In genomic region chr1:153929981-153930948, GRCh38 we compare ENCODE assay signal across 18 cellular contexts. TPM values are rescaled to one million over a fixed set of nuclear protein-coding genes. Genes with fewer than 3 reads are reported as not detected.
DNase-seq lines count a peak whose midpoint lies in the region; ATAC-seq, FAIRE-seq and TF ChIP-seq lines count a peak whose summit lies in the region.
"Had no signal": no experiment of that assay in that cellular context is flagged by ENCODE, and none has a peak within 500 bp of the region (broad histone marks: within the 10 kb centered on the region; RNA-seq: fewer than 3 reads in every experiment).

No MANE protein-coding gene starts in this region.

- CTCF ChIA-PET in RWPE1 (lab: Yijun Ruan, JAX) (interaction anchor here (0.6 kb wide), 2 partner anchors 33 to 66 kb away, joined by 4 to 5 read pairs; no protein-coding TSS in a partner anchor), endothelial cell of umbilical vein (lab: Charles Lee) (interaction anchor here (2.0 to 5.1 kb wide), 5 partner anchors 10 to 133 kb away, joined by 5 to 34 read pairs (median 11); partner anchors contain the start of gene DENND4B)

- no peak for TF ChIP-seq POLR2A in endothelial cell of umbilical vein (IDR thresholded peaks at IDR 0.05; ENCODE audit: low read depth, low read length)
- TF ChIP-seq POLR2A in prostate gland (IDR thresholded peaks at IDR 0.05): no peak

- FAIRE-seq in endothelial cell of umbilical vein (lab: Jason Lieb, UNC): no peak
- FAIRE-seq: RCC 7860 had no signal

- no peak for TF ChIP-seq CTCF in GM23338 (conservative IDR thresholded peaks at IDR 0.05; ENCODE audit: low read depth in 2 of 2)
- no peak for TF ChIP-seq CTCF in RWPE1 (conservative IDR thresholded peaks at IDR 0.05; ENCODE audit: low read depth)
- no peak for TF ChIP-seq CTCF in endothelial cell of umbilical vein (IDR thresholded peaks at IDR 0.05; ENCODE audit: extremely low read depth in 1 of 2, insufficient read depth in 1 of 2, low read depth in 1 of 2, low read length in 2 of 2)
- no peak for TF ChIP-seq CTCF in prostate gland (IDR thresholded peaks at IDR 0.05)

- H3K27me3 ChIP-seq in GM23338 (ENCODE audit: insufficient read depth) (no peaks in the 10 kb centered on the region), endothelial cell of umbilical vein (ENCODE audit: control insufficient read depth in 2 of 2, insufficient read depth in 2 of 2, low read length in 2 of 2) (no peaks in the 10 kb centered on the region), prostate gland (replicated peaks; ENCODE audit: insufficient read depth) (no peaks in the 10 kb centered on the region)
- H3K27me3 ChIP-seq: BE2C, left lung had no signal

- no peaks in the 10 kb centered on the region for H3K9me2 ChIP-seq in GM23338 (ENCODE audit: insufficient read depth)

- 0 out of 2 replicates have a peak, but pooled peaks cover 6% of the 10 kb centered on the region for H3F3A ChIP-seq in GM23338 (replicated peaks; ENCODE audit: low read depth)

- H3K4me3 Mint-ChIP-seq in GM23338: no peak overlapping the region
- no peak overlapping the region for H3K4me3 Mint-ChIP-seq in stimulated activated effector memory CD8-positive, alpha-beta T cell treated with anti-CD3 and anti-CD28 coated beads, Interleukin-12 subunit alpha, Interleukin-12 subunit beta, amount 100 ng/mL, for 72 hours
- H3K4me3 Mint-ChIP-seq: activated CD8-positive, alpha-beta memory T cell treated with anti-CD3 and anti-CD28 coated beads, Interleukin-2, amount 10 ng/mL, durations not matched to agents 7 days and 5 days; brain; T-cell had no signal

- H3K4me1 ChIP-seq in GM23338 (ENCODE audit: insufficient read depth) (peaks cover 4% of the 10 kb centered on the region; the same call in 1 of the 2 replicates), endothelial cell of umbilical vein (ENCODE audit: control insufficient read depth, extremely low read depth, insufficient read depth, low read length) (peaks cover 15% of the 10 kb centered on the region), prostate gland (replicated peaks) (no peaks in the 10 kb centered on the region)

- H3K27me3 Mint-ChIP-seq in GM23338 (ENCODE audit: insufficient read depth, low read depth, poor library complexity): peaks cover 4% of the 10 kb centered on the region
- H3K27me3 Mint-ChIP-seq: activated CD8-positive, alpha-beta memory T cell treated with anti-CD3 and anti-CD28 coated beads, Interleukin-2, amount 10 ng/mL, durations not matched to agents 7 days and 5 days; brain; T-cell had no signal

- H2AFZ ChIP-seq in GM23338 (no peak overlapping the region), endothelial cell of umbilical vein (ENCODE audit: low read depth, low read length) (no peak overlapping the region)

- 81% methylated on average over 14 of the region's 14 CpGs for WGBS in prostate gland

- H3K9me3 ChIP-seq in endothelial cell of umbilical vein (replicated peaks; ENCODE audit: control insufficient read depth, insufficient read depth, low read length) (no peaks in the 10 kb centered on the region), prostate gland (no peaks in the 10 kb centered on the region)
- H3K9me3 ChIP-seq: BE2C, left lung had no signal

- no peak overlapping the region for H3K9ac ChIP-seq in endothelial cell of umbilical vein (replicated peaks; ENCODE audit: extremely low read depth, insufficient read depth, low read length)

- H3K27ac ChIP-seq in GM23338 (ENCODE audit: low read depth) (no peak overlapping the region), RWPE1 (peak overlapping the region; percentile 40), endothelial cell of umbilical vein (ENCODE audit: insufficient read depth, low read depth, low read length) (no peak overlapping the region), prostate gland (no peak overlapping the region)

- dilution Hi-C loops in endothelial cell of umbilical vein (cut with MboI; ENCODE audit: extremely low pct_ligation_motif_present, low sequenced_read_pairs): no loop called here

- H3K4me2 ChIP-seq in GM23338: no peak overlapping the region
- no peak overlapping the region for H3K4me2 ChIP-seq in endothelial cell of umbilical vein (ENCODE audit: insufficient read depth, low read length)

- POLR2A ChIA-PET in RWPE1 (lab: Yijun Ruan, JAX; ENCODE audit: low non-redundant PET): no interaction called here
- POLR2A ChIA-PET in endothelial cell of umbilical vein (lab: Charles Lee): no interaction called here

- H3K36me3 Mint-ChIP-seq in GM23338 (ENCODE audit: low read depth): peaks cover 41% of the 10 kb centered on the region
- peaks cover 61% of the 10 kb centered on the region for H3K36me3 Mint-ChIP-seq in stimulated activated effector memory CD8-positive, alpha-beta T cell treated with anti-CD3 and anti-CD28 coated beads, Interleukin-12 subunit alpha, Interleukin-12 subunit beta, amount 100 ng/mL, for 72 hours

- H3K9me3 Mint-ChIP-seq in GM23338: no peaks in the 10 kb centered on the region
- no peaks in the 10 kb centered on the region for H3K9me3 Mint-ChIP-seq in stimulated activated effector memory CD8-positive, alpha-beta T cell treated with anti-CD3 and anti-CD28 coated beads, Interleukin-12 subunit alpha, Interleukin-12 subunit beta, amount 100 ng/mL, for 72 hours
- H3K9me3 Mint-ChIP-seq: brain, T-cell had no signal

- no peaks in the 10 kb centered on the region for H3K4me1 Mint-ChIP-seq in GM23338
- peaks cover 11% of the 10 kb centered on the region for H3K4me1 Mint-ChIP-seq in stimulated activated effector memory CD8-positive, alpha-beta T cell treated with anti-CD3 and anti-CD28 coated beads, Interleukin-12 subunit alpha, Interleukin-12 subunit beta, amount 100 ng/mL, for 72 hours

- no peaks in the 10 kb centered on the region for H3K9me1 ChIP-seq in endothelial cell of umbilical vein (replicated peaks; ENCODE audit: control insufficient read depth, extremely low read depth, insufficient read depth, low read length)

- BruUV-seq in endothelial cell of umbilical vein (replicated peaks; lab: Mats Ljungman, UMichigan): TSS peak; percentile 39

- no peaks in the 10 kb centered on the region; the same call in 1 of the 2 replicates for H4K20me1 ChIP-seq in GM23338 (replicated peaks; ENCODE audit: insufficient read depth)
- no peaks in the 10 kb centered on the region for H4K20me1 ChIP-seq in endothelial cell of umbilical vein (replicated peaks; ENCODE audit: control insufficient read depth, extremely low read depth, insufficient read depth, low read length)

- H3K36me3 ChIP-seq in GM23338 (ENCODE audit: insufficient read depth): no peaks in the 10 kb centered on the region
- H3K36me3 ChIP-seq in endothelial cell of umbilical vein (ENCODE audit: control insufficient read depth in 2 of 2, extremely low read depth in 1 of 2, insufficient read depth in 2 of 2, low read length in 2 of 2): peaks cover 5 to 22% of the 10 kb centered on the region in 2 experiments
- H3K36me3 ChIP-seq in prostate gland: peaks cover 11 to 19% of the 10 kb centered on the region in 2 donors

- no peak overlapping the region for H3K27ac Mint-ChIP-seq in GM23338
- H3K27ac Mint-ChIP-seq in stimulated activated effector memory CD8-positive, alpha-beta T cell treated with anti-CD3 and anti-CD28 coated beads, Interleukin-12 subunit alpha, Interleukin-12 subunit beta, amount 100 ng/mL, for 72 hours: peak overlapping the region; percentile 80
- H3K27ac Mint-ChIP-seq: activated CD8-positive, alpha-beta memory T cell treated with anti-CD3 and anti-CD28 coated beads, Interleukin-2, amount 10 ng/mL, durations not matched to agents 7 days and 5 days had no signal

- DNase-seq in GM23338 (ENCODE audit: low spot score) (peak; percentile 48), RWPE1 (ENCODE audit: low spot score) (no peak), endothelial cell of umbilical vein (ENCODE audit: low read depth, low spot score) (no peak), prostate gland (ENCODE audit: low spot score) (no peak), DMS153 treated with DMSO at 0.1 percent for 48 hours (lab: John Stamatoyannopoulos, UW; ENCODE audit: unreplicated experiment) (no peak)
- no peak for DNase-seq in stimulated activated effector memory CD8-positive, alpha-beta T cell treated with anti-CD3 and anti-CD28 coated beads, Interleukin-12 subunit alpha, Interleukin-12 subunit beta, amount 100 ng/mL, for 72 hours (ENCODE audit: low spot score in 2 of 2)
- DNase-seq in activated CD4-positive, alpha-beta T cell treated with anti-CD3 and anti-CD28 coated beads for 1 hour: no peak
- DNase-seq: activated CD8-positive, alpha-beta memory T cell treated with anti-CD3 and anti-CD28 coated beads, Interleukin-2, amount 10 ng/mL, durations not matched to agents 7 days and 5 days; activated gamma-delta T cell treated with Interleukin-2 at 50 U/mL for 16 hours; BE2C; DMS79; effector CD4-positive, alpha-beta T cell; NCI-H1048; NCI-H774; T-cell had no signal

- peak; percentile 59 for ATAC-seq in GM23338
- peak; percentile 4 for ATAC-seq in stimulated activated effector memory CD8-positive, alpha-beta T cell treated with anti-CD3 and anti-CD28 coated beads, Interleukin-12 subunit alpha, Interleukin-12 subunit beta, amount 100 ng/mL, for 72 hours
- ATAC-seq: activated CD8-positive, alpha-beta memory T cell treated with anti-CD3 and anti-CD28 coated beads, Interleukin-2, amount 10 ng/mL, durations not matched to agents 7 days and 5 days; left lung; T-cell had no signal

- intact Hi-C loops in endothelial cell of umbilical vein (cut with micrococcal nuclease) (loop anchor here (1.0 kb wide), 1 partner anchor 33 kb away; the partner anchor contains the start of gene SLC39A1), prostate gland (cut with DNase I) (no loop called here)

- H3K4me3 ChIP-seq in GM23338 (no peak overlapping the region), endothelial cell of umbilical vein (replicated peaks in 1 of 3; ENCODE audit: insufficient read depth in 1 of 3, low read depth in 1 of 3, low read length in 3 of 3) (no peak overlapping the region), prostate gland (no peak overlapping the region)
- H3K4me3 ChIP-seq: left lung had no signal

- no peaks in the 10 kb centered on the region for H3K79me2 ChIP-seq in GM23338 (replicated peaks; ENCODE audit: insufficient read depth)
- H3K79me2 ChIP-seq in endothelial cell of umbilical vein (ENCODE audit: control insufficient read depth, insufficient read depth, low read length): no peaks in the 10 kb centered on the region

RNA-seq across cellular contexts. Expression of gene GATAD2B, which starts 7.5 kb away (rescaled TPM):
- total RNA-seq in GM23338 (2014; rRNA removed; shearing (Covaris generic)): 17.3 and 17.8 TPM in 2 replicates
- polyA plus RNA-seq in GM23338 (2016; fragmentation: Nextera tagmentation; extraction: Ambion mirVana) (4.4 and 5.2 TPM in 2 replicates), endothelial cell of umbilical vein (6.4 and 8.5 TPM in 2 replicates)
- total RNA-seq in endothelial cell of umbilical vein (46.3 and 49.2 TPM in 2 replicates), prostate gland (10 to 100 TPM; 24.5 to 29.7 TPM)
- polyA plus RNA-seq in endothelial cell of umbilical vein (2011; cell fraction: cytosol; rRNA removed): 7.6 and 11.8 TPM in 2 replicates
- 16.8 and 17.0 TPM in 2 replicates for polyA plus RNA-seq in endothelial cell of umbilical vein (2011; cell fraction: nucleus; rRNA removed)
- polyA plus RNA-seq in endothelial cell of umbilical vein (2012): 8.0 and 8.6 TPM in 2 replicates
- polyA minus RNA-seq in endothelial cell of umbilical vein: 19.6 and 26.9 TPM in 2 replicates
- 24.9 TPM for polyA minus RNA-seq in endothelial cell of umbilical vein (2011; cell fraction: cytosol; rRNA and poly(A)+ RNA removed)
- polyA minus RNA-seq in endothelial cell of umbilical vein (2011; cell fraction: nucleus; rRNA and poly(A)+ RNA removed): 15.0 and 22.4 TPM in 2 replicates

RNA-seq across cellular contexts. Expression of gene DENND4B, which starts 16.3 kb away (rescaled TPM):
- 33.3 and 57.0 TPM in 2 replicates for total RNA-seq in GM23338 (2014; rRNA removed; shearing (Covaris generic))
- polyA plus RNA-seq in GM23338 (2016; fragmentation: Nextera tagmentation; extraction: Ambion mirVana) (24.9 and 29.4 TPM in 2 replicates), endothelial cell of umbilical vein (35.6 and 45.6 TPM in 2 replicates)
- total RNA-seq in endothelial cell of umbilical vein (54.3 and 57.8 TPM in 2 replicates), prostate gland (10 to 100 TPM; 18.1 to 28.3 TPM)
- 15.8 and 20.5 TPM in 2 replicates for polyA plus RNA-seq in endothelial cell of umbilical vein (2011; cell fraction: cytosol; rRNA removed)
- polyA plus RNA-seq in endothelial cell of umbilical vein (2011; cell fraction: nucleus; rRNA removed): 197 and 243 TPM in 2 replicates
- 24.9 and 25.3 TPM in 2 replicates for polyA plus RNA-seq in endothelial cell of umbilical vein (2012)
- 42.9 and 51.9 TPM in 2 replicates for polyA minus RNA-seq in endothelial cell of umbilical vein
- 16.3 TPM for polyA minus RNA-seq in endothelial cell of umbilical vein (2011; cell fraction: cytosol; rRNA and poly(A)+ RNA removed)
- 85.3 and 110 TPM in 2 replicates for polyA minus RNA-seq in endothelial cell of umbilical vein (2011; cell fraction: nucleus; rRNA and poly(A)+ RNA removed)

RNA-seq across cellular contexts. Expression of gene CRTC2, which starts 28.1 kb away (rescaled TPM):
- total RNA-seq in GM23338 (2014; rRNA removed; shearing (Covaris generic)): 7.4 and 10.6 TPM in 2 replicates
- polyA plus RNA-seq in GM23338 (2016; fragmentation: Nextera tagmentation; extraction: Ambion mirVana) (18.3 and 20.7 TPM in 2 replicates), endothelial cell of umbilical vein (40.2 and 47.5 TPM in 2 replicates)
- total RNA-seq in endothelial cell of umbilical vein (39.0 and 42.2 TPM in 2 replicates), prostate gland (10 to 100 TPM; 18.5 to 30.2 TPM)
- 22.6 and 23.0 TPM in 2 replicates for polyA plus RNA-seq in endothelial cell of umbilical vein (2011; cell fraction: cytosol; rRNA removed)
- 76.2 and 122 TPM in 2 replicates for polyA plus RNA-seq in endothelial cell of umbilical vein (2011; cell fraction: nucleus; rRNA removed)
- polyA plus RNA-seq in endothelial cell of umbilical vein (2012): 22.8 and 25.2 TPM in 2 replicates
- polyA minus RNA-seq in endothelial cell of umbilical vein: 44.8 and 55.2 TPM in 2 replicates
- polyA minus RNA-seq in endothelial cell of umbilical vein (2011; cell fraction: cytosol; rRNA and poly(A)+ RNA removed): 11.1 TPM
- polyA minus RNA-seq in endothelial cell of umbilical vein (2011; cell fraction: nucleus; rRNA and poly(A)+ RNA removed): 49.1 and 54.9 TPM in 2 replicates

RNA-seq across cellular contexts. Expression of gene SLC39A1, which starts 33.1 kb away (rescaled TPM):
- total RNA-seq in GM23338 (2014; rRNA removed; shearing (Covaris generic)): 218 and 220 TPM in 2 replicates
- polyA plus RNA-seq in GM23338 (2016; fragmentation: Nextera tagmentation; extraction: Ambion mirVana) (87.3 and 91.3 TPM in 2 replicates), endothelial cell of umbilical vein (98.0 and 111 TPM in 2 replicates)
- total RNA-seq in endothelial cell of umbilical vein (75.8 and 77.1 TPM in 2 replicates), prostate gland (100 to 1,000 TPM in 1 of 2 donors, 10 to 100 TPM in 1; 88.6 to 122 TPM)
- polyA plus RNA-seq in endothelial cell of umbilical vein (2011; cell fraction: cytosol; rRNA removed): 75.7 and 79.8 TPM in 2 replicates
- 38.6 and 38.8 TPM in 2 replicates for polyA plus RNA-seq in endothelial cell of umbilical vein (2011; cell fraction: nucleus; rRNA removed)
- polyA plus RNA-seq in endothelial cell of umbilical vein (2012): 60.2 and 62.4 TPM in 2 replicates
- 71.0 and 80.0 TPM in 2 replicates for polyA minus RNA-seq in endothelial cell of umbilical vein
- 81.8 TPM for polyA minus RNA-seq in endothelial cell of umbilical vein (2011; cell fraction: cytosol; rRNA and poly(A)+ RNA removed)
- 12.9 and 17.4 TPM in 2 replicates for polyA minus RNA-seq in endothelial cell of umbilical vein (2011; cell fraction: nucleus; rRNA and poly(A)+ RNA removed)

RNA-seq across cellular contexts. Expression of gene CREB3L4, which starts 37.4 kb away (rescaled TPM):
- 21.3 and 26.8 TPM in 2 replicates for total RNA-seq in GM23338 (2014; rRNA removed; shearing (Covaris generic))
- polyA plus RNA-seq in GM23338 (2016; fragmentation: Nextera tagmentation; extraction: Ambion mirVana): 16.7 and 19.3 TPM in 2 replicates
- 8.1 and 9.9 TPM in 2 replicates for total RNA-seq in endothelial cell of umbilical vein
- 11.7 and 12.1 TPM in 2 replicates for polyA plus RNA-seq in endothelial cell of umbilical vein
- 10.0 and 11.5 TPM in 2 replicates for polyA plus RNA-seq in endothelial cell of umbilical vein (2011; cell fraction: cytosol; rRNA removed)
- polyA plus RNA-seq in endothelial cell of umbilical vein (2011; cell fraction: nucleus; rRNA removed): 30.6 and 32.2 TPM in 2 replicates
- 4.3 and 4.4 TPM in 2 replicates for polyA plus RNA-seq in endothelial cell of umbilical vein (2012)
- polyA minus RNA-seq in endothelial cell of umbilical vein: 7.1 and 10.0 TPM in 2 replicates
- 10.0 TPM for polyA minus RNA-seq in endothelial cell of umbilical vein (2011; cell fraction: cytosol; rRNA and poly(A)+ RNA removed)
- polyA minus RNA-seq in endothelial cell of umbilical vein (2011; cell fraction: nucleus; rRNA and poly(A)+ RNA removed): 4.3 and 4.5 TPM in 2 replicates
- total RNA-seq in prostate gland: 100 to 1,000 TPM; 109 to 386 TPM
